14 cellular contexts compared by ENCODE assay signal in the genomic region with DNA sequence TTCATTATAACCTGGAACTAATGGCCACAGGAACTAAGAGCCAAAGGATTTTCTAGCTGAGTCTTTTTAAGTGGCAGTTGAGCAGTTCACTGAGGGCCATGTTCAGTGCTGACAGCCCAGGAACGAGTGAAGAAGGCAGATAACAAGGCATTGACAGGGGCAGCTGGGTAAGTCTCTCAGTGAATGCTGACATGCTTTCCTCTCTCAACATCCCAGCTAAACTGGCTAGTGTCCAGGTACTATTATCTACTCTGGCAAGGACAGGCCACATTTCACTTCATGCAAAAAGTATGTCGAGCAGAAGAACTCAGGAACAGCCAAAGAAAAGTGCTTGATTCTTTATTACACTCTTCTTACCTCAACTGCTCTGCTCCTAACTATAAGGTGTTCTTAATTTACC.
DNase-seq lines count a peak whose midpoint lies in the region; ATAC-seq, FAIRE-seq and TF ChIP-seq lines count a peak whose summit lies in the region.
"Had no signal": no experiment of that assay in that cellular context is flagged by ENCODE, and none has a peak within 500 bp of the region (broad histone marks: within the 10 kb centered on the region; RNA-seq: fewer than 3 reads in every experiment).

No MANE protein-coding gene starts in this region.

- no peak overlapping the region for H3K27ac ChIP-seq in K562 (ENCODE audit: extremely low read depth, low read depth, low read length)
- no peak overlapping the region for H3K27ac ChIP-seq in right cardiac atrium (ENCODE audit: low read length)
- no peak overlapping the region for H3K27ac ChIP-seq in adrenal gland
- H3K27ac ChIP-seq in gastrocnemius medialis, result no peak overlapping the region
- H3K27ac ChIP-seq in tibial artery, result no peak overlapping the region
- H3K27ac ChIP-seq: skin epidermis had no signal

- H3K4me1 ChIP-seq in Loucy (ENCODE audit: insufficient read depth, low read length, poor library complexity, severe bottlenecking) (no peaks in the 10 kb centered on the region), K562 (replicated peaks in 1 of 2; ENCODE audit: control insufficient read depth in 2 of 2, insufficient read depth in 2 of 2, low read length in 2 of 2) (no peaks in the 10 kb centered on the region), right cardiac atrium (ENCODE audit: control insufficient read depth, insufficient read depth, low read length) (no peaks in the 10 kb centered on the region), adrenal gland (replicated peaks in 1 of 2) (no peaks in the 10 kb centered on the region), gastrocnemius medialis (no peaks in the 10 kb centered on the region), tibial artery (peaks cover 0 to 4% (median 0%) of the 10 kb centered on the region in 4 donors)
- H3K4me1 ChIP-seq: BE2C had no signal

- H3K9me2 ChIP-seq in Loucy (replicated peaks; ENCODE audit: low read depth, low read length), result no peaks in the 10 kb centered on the region

- no peaks in the 10 kb centered on the region for H4K20me1 ChIP-seq in Loucy (ENCODE audit: insufficient read depth, low read length, poor library complexity, severe bottlenecking)
- no peaks in the 10 kb centered on the region for H4K20me1 ChIP-seq in K562 (replicated peaks; ENCODE audit: control insufficient read depth, insufficient read depth, low read length)

- no peak for TF ChIP-seq POLR2A in K562 (conservative IDR thresholded peaks at IDR 0.05)
- no peak for TF ChIP-seq POLR2A in adrenal gland (IDR thresholded peaks at IDR 0.05)
- no peak for TF ChIP-seq POLR2A in gastrocnemius medialis (IDR thresholded peaks at IDR 0.05)

- no peak for FAIRE-seq in K562 (lab: Jason Lieb, UNC)

- no peaks in the 10 kb centered on the region for H3K9me1 ChIP-seq in K562 (ENCODE audit: control insufficient read depth, insufficient read depth, low read length)

- no peak for TF ChIP-seq EP300 in K562 (IDR thresholded peaks at IDR 0.05; ENCODE audit: low read length)

- H3K9ac ChIP-seq in Loucy (ENCODE audit: low read depth, low read length, poor library complexity, severe bottlenecking), result no peak overlapping the region
- H3K9ac ChIP-seq in K562 (ENCODE audit: insufficient read depth in 1 of 2, low read depth in 2 of 2, low read length in 2 of 2), result no peak overlapping the region

- TF ChIP-seq RAD21 in K562 (CRISPR knock-in tag; conservative IDR thresholded peaks at IDR 0.05 in 1 of 2, IDR thresholded peaks at IDR 0.05 in 1 of 2), result no peak

- H3F3A ChIP-seq in Loucy (ENCODE audit: low read depth), result no peaks in the 10 kb centered on the region

- WGBS in K562 (ENCODE audit: insufficient coverage, low coverage, missing lambda C conversion rate), result 0% methylated on average over 2 of the region's 2 CpGs
- 5% methylated on average over 2 of the region's 2 CpGs for WGBS in right cardiac atrium
- WGBS in adrenal gland, 4 donors, result 0 to 13% (median 8%) methylated on average over 2 of the region's 2 CpGs

- ATAC-seq in K562, result no peak
- ATAC-seq in right cardiac atrium, result peak; percentile 61 to 75
- no peak for ATAC-seq in gastrocnemius medialis
- ATAC-seq in HG03354 (IDR thresholded peaks at IDR 0.05; ENCODE audit: poor library complexity, severe bottlenecking, unreplicated experiment), result no peak
- ATAC-seq: mucosa of descending colon had no signal

- BruUV-seq in K562 (replicated peaks; lab: Mats Ljungman, UMichigan), result no TSS peak

- H3K4me3 ChIP-seq in Loucy (ENCODE audit: low read length, poor library complexity, severe bottlenecking) (no peak overlapping the region), K562 (no peak overlapping the region), right cardiac atrium (ENCODE audit: low read length) (no peak overlapping the region), adrenal gland (no peak overlapping the region), gastrocnemius medialis (no peak overlapping the region), tibial artery (no peak overlapping the region)
- H3K4me3 ChIP-seq: mucosa of descending colon, skin epidermis had no signal

- H3K9me3 ChIP-seq in Loucy (ENCODE audit: insufficient read depth, low read depth, low read length), result no peaks in the 10 kb centered on the region
- no peaks in the 10 kb centered on the region for H3K9me3 ChIP-seq in K562 (replicated peaks; ENCODE audit: control insufficient read depth, insufficient read depth, low read depth, low read length)
- no peaks in the 10 kb centered on the region for H3K9me3 ChIP-seq in right cardiac atrium (ENCODE audit: control insufficient read depth, low read length)
- no peaks in the 10 kb centered on the region for H3K9me3 ChIP-seq in adrenal gland (replicated peaks in 1 of 3)
- H3K9me3 ChIP-seq in gastrocnemius medialis, result no peaks in the 10 kb centered on the region
- no peaks in the 10 kb centered on the region for H3K9me3 ChIP-seq in tibial artery
- H3K9me3 ChIP-seq: BE2C, mucosa of descending colon had no signal

- no peak for TF ChIP-seq CTCF in Loucy (conservative IDR thresholded peaks at IDR 0.05; ENCODE audit: low read length)
- no peak for TF ChIP-seq CTCF in K562 (IDR thresholded peaks at IDR 0.05 in 2 of 3, conservative IDR thresholded peaks at IDR 0.05 in 1 of 3; ENCODE audit: insufficient read depth in 2 of 3, low read depth in 1 of 3, low read length in 3 of 3)
- no peak for TF ChIP-seq CTCF in adrenal gland (IDR thresholded peaks at IDR 0.05)
- no peak for TF ChIP-seq CTCF in gastrocnemius medialis (IDR thresholded peaks at IDR 0.05 in 4 of 5, conservative IDR thresholded peaks at IDR 0.05 in 1 of 5)
- TF ChIP-seq CTCF in tibial artery (IDR thresholded peaks at IDR 0.05), result no peak

- POLR2A ChIA-PET in K562 (lab: Yijun Ruan, JAX), result interaction anchor here (1.1 kb wide), 1 partner anchor 1139 kb away, joined by 3 read pairs; no protein-coding TSS in a partner anchor

- 0 out of 2 replicates have a peak overlapping the region, but pooled peaks have one; percentile 58 for H2AFZ ChIP-seq in Loucy (ENCODE audit: low read length)
- no peak overlapping the region for H2AFZ ChIP-seq in K562 (ENCODE audit: low read depth, low read length)

- intact Hi-C loops in K562 (cut with micrococcal nuclease), result no loop called here
- intact Hi-C loops in right cardiac atrium (cut with DNase I), result no loop called here
- intact Hi-C loops in adrenal gland (cut with DNase I), result no loop called here
- intact Hi-C loops in gastrocnemius medialis (cut with DNase I; ENCODE audit: low total_unique reads), result no loop called here
- intact Hi-C loops in tibial artery (cut with DNase I; ENCODE audit: low total_unique reads), result no loop called here

- in situ Hi-C loops in K562 (cut with MboI) (no loop called here), gastrocnemius medialis (cut with MboI; ENCODE audit: low sequenced_read_pairs in 4 of 4) (no loop called here)

- H3K36me3 ChIP-seq in Loucy (ENCODE audit: insufficient read depth, low read length) (no peaks in the 10 kb centered on the region), K562 (ENCODE audit: control insufficient read depth, insufficient read depth, low read length) (no peaks in the 10 kb centered on the region), adrenal gland (replicated peaks in 1 of 2) (no peaks in the 10 kb centered on the region), gastrocnemius medialis (no peaks in the 10 kb centered on the region), tibial artery (no peaks in the 10 kb centered on the region)
- H3K36me3 ChIP-seq: BE2C had no signal

- H3K4me2 ChIP-seq in Loucy (ENCODE audit: low read depth, low read length, poor library complexity, severe bottlenecking) (no peak overlapping the region), K562 (ENCODE audit: insufficient read depth, low read length) (no peak overlapping the region)

- no peaks in the 10 kb centered on the region for H3K79me2 ChIP-seq in Loucy (ENCODE audit: insufficient read depth, low read length)
- no peaks in the 10 kb centered on the region for H3K79me2 ChIP-seq in K562 (ENCODE audit: control insufficient read depth, insufficient read depth, low read length)

- CTCF ChIA-PET in K562 (lab: Yijun Ruan, JAX; ENCODE audit: low intra/inter-chr PET ratio), result no interaction called here

- DNase-seq in AG08395 (ENCODE audit: low spot score) (peak; percentile 40), K562 (ENCODE audit: extremely low read depth in 1 of 4, low spot score in 3 of 4) (peak in 2 of 4 experiments; percentile 3 to 41), right cardiac atrium (peak in 1 of 3 donors; percentile 4), adrenal gland (no peak), gastrocnemius medialis (no peak), tibial artery (no peak)
- DNase-seq: activated CD4-positive, alpha-beta T cell treated with anti-CD3 and anti-CD28 coated beads, Interleukin-2, amount 50 U/mL, for 1 hour; activated naive CD4-positive, alpha-beta T cell; BE2C; effector CD4-positive, alpha-beta T cell; mucosa of descending colon had no signal

- H3K27me3 ChIP-seq in Loucy (ENCODE audit: insufficient read depth, low read length, poor library complexity, severe bottlenecking), result no peaks in the 10 kb centered on the region
- no peaks in the 10 kb centered on the region for H3K27me3 ChIP-seq in K562 (ENCODE audit: control insufficient read depth in 2 of 2, insufficient read depth in 2 of 2, low read length in 2 of 2)
- H3K27me3 ChIP-seq in right cardiac atrium (ENCODE audit: control insufficient read depth, insufficient read depth), result no peaks in the 10 kb centered on the region
- H3K27me3 ChIP-seq in adrenal gland, result no peaks in the 10 kb centered on the region
- H3K27me3 ChIP-seq in gastrocnemius medialis, result no peaks in the 10 kb centered on the region
- no peaks in the 10 kb centered on the region for H3K27me3 ChIP-seq in tibial artery
- H3K27me3 ChIP-seq: BE2C had no signal

TF ChIP-seq in K562, 482 proteins besides CTCF, POLR2A, EP300 and RAD21 (continues in another document):
- TF ChIP-seq MEIS2 (IDR thresholded peaks at IDR 0.05; ENCODE audit: partially characterized antibody) (peak; percentile 42), THRAP3 (IDR thresholded peaks at IDR 0.05; ENCODE audit: borderline replicate concordance) (no peak)

Comparison
In these comparisons a context has a peak if more than half of its experiments do, and no peak if none do; other contexts are left out.
1. ATAC-seq: peak in right cardiac atrium (2 of 2); none in K562 (single experiment), gastrocnemius medialis (0 of 2) and HG03354 (single experiment).